ENCODE assay signal across 8 cellular contexts in genomic region chr14:104864267-104865068, GRCh38. TPM values are rescaled to one million over a fixed set of nuclear protein-coding genes. Genes with fewer than 3 reads are reported as not detected.
DNase-seq lines count a peak whose midpoint lies in the region; ATAC-seq and TF ChIP-seq lines count a peak whose summit lies in the region.

No MANE protein-coding gene starts in this region.

- peaks cover 7% of the 10 kb centered on the region for H3K4me1 Mint-ChIP-seq in activated T-helper 1 cell treated with anti-CD3 and anti-CD28 coated beads, Interleukin-12 subunit alpha, Interleukin-12 subunit beta, Interleukin-2, Interleukin-4 antibody, amounts not matched to agents 30 ng/mL and 10 ng/mL and 1 ng/mL, durations not matched to agents 14 hours and 24 hours and 36 hours (ENCODE audit: low read depth)

- intact Hi-C loops in activated T-helper 1 cell treated with anti-CD3 and anti-CD28 coated beads, Interleukin-12 subunit alpha, Interleukin-12 subunit beta, Interleukin-2, Interleukin-4 antibody, amounts not matched to agents 30 ng/mL and 10 ng/mL and 1 ng/mL, durations not matched to agents 14 hours and 24 hours and 36 hours (cut with micrococcal nuclease): loop anchor here (1.0 to 5.0 kb wide), 3 partner anchors 12 to 97 kb away; no protein-coding TSS in a partner anchor
- intact Hi-C loops in left ventricle myocardium superior (cut with micrococcal nuclease): no loop called here

- POLR2A ChIA-PET in AG04450 (lab: Yijun Ruan, JAX): no interaction called here

- H3K36me3 ChIP-seq in HUES64 (ENCODE audit: insufficient read depth, low read length): peaks cover 6% of the 10 kb centered on the region

- H3K9me3 ChIP-seq in AG04450 (ENCODE audit: control insufficient read depth, insufficient read depth, low read length) (peaks cover 6% of the 10 kb centered on the region), HUES64 (ENCODE audit: insufficient read depth, low read depth, low read length) (no peaks in the 10 kb centered on the region)

- no peaks in the 10 kb centered on the region for H3K4me1 ChIP-seq in HUES64 (ENCODE audit: insufficient read depth, low read length)

- CTCF ChIA-PET in AG04450 (lab: Charles Lee): interaction anchor here (0.6 to 1.1 kb wide), 2 partner anchors 39 to 201 kb away, joined by 3 read pairs; no protein-coding TSS in a partner anchor

- H3K4me3 ChIP-seq in AG04450 (ENCODE audit: low read depth, low read length): peak overlapping the region; percentile 46
- H3K4me3 ChIP-seq in HUES64 (ENCODE audit: low read length): peak overlapping the region; percentile 84
- H3K4me3 ChIP-seq in retinal pigment epithelial cell (ENCODE audit: low read length): peak overlapping the region; percentile 49

- H3K27me3 Mint-ChIP-seq in activated T-helper 1 cell treated with anti-CD3 and anti-CD28 coated beads, Interleukin-12 subunit alpha, Interleukin-12 subunit beta, Interleukin-2, Interleukin-4 antibody, amounts not matched to agents 30 ng/mL and 10 ng/mL and 1 ng/mL, durations not matched to agents 14 hours and 24 hours and 36 hours (ENCODE audit: insufficient read depth): peaks cover 12% of the 10 kb centered on the region

- TF ChIP-seq CTCF in AG04450 (IDR thresholded peaks at IDR 0.05; ENCODE audit: low read depth, low read length): no peak
- no peak for TF ChIP-seq CTCF in retinal pigment epithelial cell (conservative IDR thresholded peaks at IDR 0.05; ENCODE audit: low read depth, low read length)

- no peaks in the 10 kb centered on the region for H3K36me3 Mint-ChIP-seq in activated T-helper 1 cell treated with anti-CD3 and anti-CD28 coated beads, Interleukin-12 subunit alpha, Interleukin-12 subunit beta, Interleukin-2, Interleukin-4 antibody, amounts not matched to agents 30 ng/mL and 10 ng/mL and 1 ng/mL, durations not matched to agents 14 hours and 24 hours and 36 hours (ENCODE audit: low read depth)

- H3K27me3 ChIP-seq in AG04450 (ENCODE audit: control insufficient read depth, insufficient read depth, low read length): peaks cover 21% of the 10 kb centered on the region
- peaks cover 27% of the 10 kb centered on the region for H3K27me3 ChIP-seq in HUES64 (ENCODE audit: insufficient read depth, low read length)

- no peaks in the 10 kb centered on the region for H3K9me3 Mint-ChIP-seq in activated T-helper 1 cell treated with anti-CD3 and anti-CD28 coated beads, Interleukin-12 subunit alpha, Interleukin-12 subunit beta, Interleukin-2, Interleukin-4 antibody, amounts not matched to agents 30 ng/mL and 10 ng/mL and 1 ng/mL, durations not matched to agents 14 hours and 24 hours and 36 hours

- ATAC-seq in left ventricle myocardium superior: peak; percentile 3
- ATAC-seq in GM19397 (IDR thresholded peaks at IDR 0.05; ENCODE audit: unreplicated experiment): no peak

- peak overlapping the region; percentile 56 for H3K4me3 Mint-ChIP-seq in activated T-helper 1 cell treated with anti-CD3 and anti-CD28 coated beads, Interleukin-12 subunit alpha, Interleukin-12 subunit beta, Interleukin-2, Interleukin-4 antibody, amounts not matched to agents 30 ng/mL and 10 ng/mL and 1 ng/mL, durations not matched to agents 14 hours and 24 hours and 36 hours

- peak overlapping the region; percentile 85 for H3K9ac ChIP-seq in HUES64 (ENCODE audit: low read depth, low read length)

- DNase-seq in AG04450 (ENCODE audit: low read depth, low spot score) (no peak), left ventricle myocardium superior (no peak), retinal pigment epithelial cell (ENCODE audit: low read depth) (no peak), NCI-H2081 treated with DMSO at 0.1 percent for 48 hours (lab: John Stamatoyannopoulos, UW) (no peak), nucleus accumbens (lab: John Stamatoyannopoulos, UW) (no peak)
- DNase-seq in activated T-helper 1 cell treated with anti-CD3 and anti-CD28 coated beads, Interleukin-12 subunit alpha, Interleukin-12 subunit beta, Interleukin-2, Interleukin-4 antibody, amounts not matched to agents 30 ng/mL and 10 ng/mL and 1 ng/mL, durations not matched to agents 14 hours and 24 hours and 36 hours (ENCODE audit: low spot score): no peak

- no peak overlapping the region for H3K27ac Mint-ChIP-seq in activated T-helper 1 cell treated with anti-CD3 and anti-CD28 coated beads, Interleukin-12 subunit alpha, Interleukin-12 subunit beta, Interleukin-2, Interleukin-4 antibody, amounts not matched to agents 30 ng/mL and 10 ng/mL and 1 ng/mL, durations not matched to agents 14 hours and 24 hours and 36 hours

- under 1% methylated on average over 68 of the region's 68 CpGs for WGBS in HUES64

- H3K27ac ChIP-seq in AG04450 (ENCODE audit: low read depth, low read length): no peak overlapping the region
- peak overlapping the region; percentile 86; the same call in 1 of the 2 replicates for H3K27ac ChIP-seq in HUES64 (ENCODE audit: low read depth, low read length)

RNA-seq across cellular contexts. Expression of gene CEP170B, which starts 0.6 kb away (rescaled TPM):
- 4.2 and 4.3 TPM in 2 replicates for polyA plus RNA-seq in AG04450 (2011; rRNA removed)
- 5.1 and 6.0 TPM in 2 replicates for polyA minus RNA-seq in AG04450 (2011; rRNA and poly(A)+ RNA removed)
- 12.0 TPM for polyA plus RNA-seq in HUES64 (2013, experiment 1 of 2)
- 11.1 TPM for polyA plus RNA-seq in HUES64 (2013, experiment 2 of 2)
- total RNA-seq in activated T-helper 1 cell treated with anti-CD3 and anti-CD28 coated beads, Interleukin-12 subunit alpha, Interleukin-12 subunit beta, Interleukin-2, Interleukin-4 antibody, amounts not matched to agents 30 ng/mL and 10 ng/mL and 1 ng/mL, durations not matched to agents 14 hours and 24 hours and 36 hours: 9.8 and 10.7 TPM in 2 replicates
- total RNA-seq in left ventricle myocardium superior: 10.7 TPM
